Comparison of ENCODE assay signal across 8 cellular contexts in the genomic region with DNA sequence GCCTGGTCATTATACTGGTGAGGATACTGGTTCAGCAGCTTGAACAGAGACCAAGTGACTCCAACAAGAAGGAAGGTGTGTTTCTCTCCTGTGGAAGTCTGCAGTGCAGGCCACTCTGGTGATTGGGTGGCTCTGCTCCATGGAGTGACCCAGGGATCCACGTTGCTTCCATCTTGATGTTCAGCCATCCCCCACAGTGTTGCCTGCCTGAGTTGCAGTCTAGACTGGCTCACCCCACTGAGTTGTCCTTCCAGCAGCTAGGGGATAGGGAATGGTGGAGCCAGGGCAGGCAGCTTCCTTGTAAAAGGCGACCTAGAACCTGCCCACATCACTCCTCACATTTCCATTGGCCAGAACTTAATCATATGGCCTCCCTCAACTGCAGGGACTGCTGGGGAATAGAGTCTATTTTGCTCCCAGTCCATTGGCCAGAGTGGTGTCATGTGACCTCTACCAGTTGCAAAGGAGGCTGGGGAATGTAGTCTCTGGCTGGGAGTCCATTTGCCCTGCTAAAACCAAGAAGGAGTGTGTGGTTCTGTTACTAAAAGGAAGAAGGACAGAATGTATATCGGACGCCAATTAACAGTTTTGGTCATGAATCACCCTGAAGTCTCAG. TPM values are rescaled to one million over a fixed set of nuclear protein-coding genes. Genes with fewer than 3 reads are reported as not detected.
DNase-seq lines count a peak whose midpoint lies in the region; ATAC-seq and TF ChIP-seq lines count a peak whose summit lies in the region.

No MANE protein-coding gene starts in this region.

- no peaks in the 10 kb centered on the region for H3K9me3 ChIP-seq in tibial artery

- H3K36me3 ChIP-seq in tibial artery: peaks cover 47 to 88% (median 72%) of the 10 kb centered on the region in 3 donors

- H3K27me3 Mint-ChIP-seq in WTC11 (ENCODE audit: low read depth) (peaks cover 5% of the 10 kb centered on the region), memory B cell (no peaks in the 10 kb centered on the region)

- TF ChIP-seq CTCF in WTC11 (IDR thresholded peaks at IDR 0.05): no peak
- no peak for TF ChIP-seq CTCF in tibial artery (IDR thresholded peaks at IDR 0.05)

- H3K4me1 ChIP-seq in tibial artery: no peaks in the 10 kb centered on the region

- peak; percentile 37 for DNase-seq in NCI-H2227 (lab: John Stamatoyannopoulos, UW; ENCODE audit: unreplicated experiment)
- DNase-seq in NCI-H2227 treated with DMSO at 0.1 percent for 48 hours (lab: John Stamatoyannopoulos, UW): no peak
- DNase-seq in HT1080 (ENCODE audit: low read depth): peak; percentile 91
- no peak for DNase-seq in WTC11 (ENCODE audit: low spot score)
- DNase-seq in memory B cell (ENCODE audit: low spot score in 2 of 2): no peak
- no peak for DNase-seq in tibial artery
- no peak for DNase-seq in activated CD4-positive, alpha-beta T cell treated with anti-CD3 and anti-CD28 coated beads, Interleukin-2, amount 50 U/mL, for 1 hour

- H3K36me3 Mint-ChIP-seq in WTC11: peaks cover 38% of the 10 kb centered on the region
- H3K36me3 Mint-ChIP-seq in memory B cell: peaks cover 63% of the 10 kb centered on the region

- POLR2A ChIA-PET in WTC11 (lab: Charles Lee): no interaction called here

- H3K27ac Mint-ChIP-seq in WTC11: no peak overlapping the region
- H3K27ac Mint-ChIP-seq in memory B cell: no peak overlapping the region

- H3K4me1 Mint-ChIP-seq in WTC11 (no peaks in the 10 kb centered on the region), memory B cell (peaks cover 8% of the 10 kb centered on the region)

- intact Hi-C loops in tibial artery (cut with DNase I; ENCODE audit: low total_unique reads): no loop called here

- H3K27ac ChIP-seq in tibial artery: no peak overlapping the region

- CTCF ChIA-PET in WTC11 (lab: Charles Lee): no interaction called here

- H3K27me3 ChIP-seq in tibial artery: no peaks in the 10 kb centered on the region

- H3K4me3 Mint-ChIP-seq in WTC11: no peak overlapping the region
- H3K4me3 Mint-ChIP-seq in memory B cell: no peak overlapping the region

- ATAC-seq in WTC11 (peak; percentile 92), memory B cell (ENCODE audit: low read depth) (peak; percentile 42), HG02973 (IDR thresholded peaks at IDR 0.05; ENCODE audit: unreplicated experiment) (no peak)

- H3K9me3 Mint-ChIP-seq in WTC11: peaks cover 29% of the 10 kb centered on the region
- peaks cover 6% of the 10 kb centered on the region for H3K9me3 Mint-ChIP-seq in memory B cell

- no peak overlapping the region for H3K4me3 ChIP-seq in tibial artery

TF ChIP-seq in WTC11, 78 proteins besides CTCF, POLR2A, EP300 and RAD21 (continues in another document):
- TF ChIP-seq, protein P1, sequence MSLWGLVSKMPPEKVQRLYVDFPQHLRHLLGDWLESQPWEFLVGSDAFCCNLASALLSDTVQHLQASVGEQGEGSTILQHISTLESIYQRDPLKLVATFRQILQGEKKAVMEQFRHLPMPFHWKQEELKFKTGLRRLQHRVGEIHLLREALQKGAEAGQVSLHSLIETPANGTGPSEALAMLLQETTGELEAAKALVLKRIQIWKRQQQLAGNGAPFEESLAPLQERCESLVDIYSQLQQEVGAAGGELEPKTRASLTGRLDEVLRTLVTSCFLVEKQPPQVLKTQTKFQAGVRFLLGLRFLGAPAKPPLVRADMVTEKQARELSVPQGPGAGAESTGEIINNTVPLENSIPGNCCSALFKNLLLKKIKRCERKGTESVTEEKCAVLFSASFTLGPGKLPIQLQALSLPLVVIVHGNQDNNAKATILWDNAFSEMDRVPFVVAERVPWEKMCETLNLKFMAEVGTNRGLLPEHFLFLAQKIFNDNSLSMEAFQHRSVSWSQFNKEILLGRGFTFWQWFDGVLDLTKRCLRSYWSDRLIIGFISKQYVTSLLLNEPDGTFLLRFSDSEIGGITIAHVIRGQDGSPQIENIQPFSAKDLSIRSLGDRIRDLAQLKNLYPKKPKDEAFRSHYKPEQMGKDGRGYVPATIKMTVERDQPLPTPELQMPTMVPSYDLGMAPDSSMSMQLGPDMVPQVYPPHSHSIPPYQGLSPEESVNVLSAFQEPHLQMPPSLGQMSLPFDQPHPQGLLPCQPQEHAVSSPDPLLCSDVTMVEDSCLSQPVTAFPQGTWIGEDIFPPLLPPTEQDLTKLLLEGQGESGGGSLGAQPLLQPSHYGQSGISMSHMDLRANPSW (CRISPR knock-in tag; conservative IDR thresholded peaks at IDR 0.05; ENCODE audit: low read depth): no peak
- TF ChIP-seq, protein P2, sequence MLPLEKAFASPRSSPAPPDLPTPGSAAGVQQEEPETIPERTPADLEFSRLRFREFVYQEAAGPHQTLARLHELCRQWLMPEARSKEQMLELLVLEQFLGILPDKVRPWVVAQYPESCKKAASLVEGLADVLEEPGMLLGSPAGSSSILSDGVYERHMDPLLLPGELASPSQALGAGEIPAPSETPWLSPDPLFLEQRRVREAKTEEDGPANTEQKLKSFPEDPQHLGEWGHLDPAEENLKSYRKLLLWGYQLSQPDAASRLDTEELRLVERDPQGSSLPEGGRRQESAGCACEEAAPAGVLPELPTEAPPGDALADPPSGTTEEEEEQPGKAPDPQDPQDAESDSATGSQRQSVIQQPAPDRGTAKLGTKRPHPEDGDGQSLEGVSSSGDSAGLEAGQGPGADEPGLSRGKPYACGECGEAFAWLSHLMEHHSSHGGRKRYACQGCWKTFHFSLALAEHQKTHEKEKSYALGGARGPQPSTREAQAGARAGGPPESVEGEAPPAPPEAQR (CRISPR knock-in tag; IDR thresholded peaks at IDR 0.05): no peak
- TF ChIP-seq NFYB (CRISPR knock-in tag; conservative IDR thresholded peaks at IDR 0.05; ENCODE audit: low read depth) (peak; percentile 67), ZNF138 (CRISPR knock-in tag; conservative IDR thresholded peaks at IDR 0.05) (no peak), FOXJ3 (CRISPR knock-in tag; IDR thresholded peaks at IDR 0.05; ENCODE audit: borderline replicate concordance) (no peak)
- TF ChIP-seq, protein P3, sequence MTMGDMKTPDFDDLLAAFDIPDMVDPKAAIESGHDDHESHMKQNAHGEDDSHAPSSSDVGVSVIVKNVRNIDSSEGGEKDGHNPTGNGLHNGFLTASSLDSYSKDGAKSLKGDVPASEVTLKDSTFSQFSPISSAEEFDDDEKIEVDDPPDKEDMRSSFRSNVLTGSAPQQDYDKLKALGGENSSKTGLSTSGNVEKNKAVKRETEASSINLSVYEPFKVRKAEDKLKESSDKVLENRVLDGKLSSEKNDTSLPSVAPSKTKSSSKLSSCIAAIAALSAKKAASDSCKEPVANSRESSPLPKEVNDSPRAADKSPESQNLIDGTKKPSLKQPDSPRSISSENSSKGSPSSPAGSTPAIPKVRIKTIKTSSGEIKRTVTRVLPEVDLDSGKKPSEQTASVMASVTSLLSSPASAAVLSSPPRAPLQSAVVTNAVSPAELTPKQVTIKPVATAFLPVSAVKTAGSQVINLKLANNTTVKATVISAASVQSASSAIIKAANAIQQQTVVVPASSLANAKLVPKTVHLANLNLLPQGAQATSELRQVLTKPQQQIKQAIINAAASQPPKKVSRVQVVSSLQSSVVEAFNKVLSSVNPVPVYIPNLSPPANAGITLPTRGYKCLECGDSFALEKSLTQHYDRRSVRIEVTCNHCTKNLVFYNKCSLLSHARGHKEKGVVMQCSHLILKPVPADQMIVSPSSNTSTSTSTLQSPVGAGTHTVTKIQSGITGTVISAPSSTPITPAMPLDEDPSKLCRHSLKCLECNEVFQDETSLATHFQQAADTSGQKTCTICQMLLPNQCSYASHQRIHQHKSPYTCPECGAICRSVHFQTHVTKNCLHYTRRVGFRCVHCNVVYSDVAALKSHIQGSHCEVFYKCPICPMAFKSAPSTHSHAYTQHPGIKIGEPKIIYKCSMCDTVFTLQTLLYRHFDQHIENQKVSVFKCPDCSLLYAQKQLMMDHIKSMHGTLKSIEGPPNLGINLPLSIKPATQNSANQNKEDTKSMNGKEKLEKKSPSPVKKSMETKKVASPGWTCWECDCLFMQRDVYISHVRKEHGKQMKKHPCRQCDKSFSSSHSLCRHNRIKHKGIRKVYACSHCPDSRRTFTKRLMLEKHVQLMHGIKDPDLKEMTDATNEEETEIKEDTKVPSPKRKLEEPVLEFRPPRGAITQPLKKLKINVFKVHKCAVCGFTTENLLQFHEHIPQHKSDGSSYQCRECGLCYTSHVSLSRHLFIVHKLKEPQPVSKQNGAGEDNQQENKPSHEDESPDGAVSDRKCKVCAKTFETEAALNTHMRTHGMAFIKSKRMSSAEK (CRISPR knock-in tag; IDR thresholded peaks at IDR 0.05; ENCODE audit: borderline replicate concordance): no peak
- TF ChIP-seq, protein P4, sequence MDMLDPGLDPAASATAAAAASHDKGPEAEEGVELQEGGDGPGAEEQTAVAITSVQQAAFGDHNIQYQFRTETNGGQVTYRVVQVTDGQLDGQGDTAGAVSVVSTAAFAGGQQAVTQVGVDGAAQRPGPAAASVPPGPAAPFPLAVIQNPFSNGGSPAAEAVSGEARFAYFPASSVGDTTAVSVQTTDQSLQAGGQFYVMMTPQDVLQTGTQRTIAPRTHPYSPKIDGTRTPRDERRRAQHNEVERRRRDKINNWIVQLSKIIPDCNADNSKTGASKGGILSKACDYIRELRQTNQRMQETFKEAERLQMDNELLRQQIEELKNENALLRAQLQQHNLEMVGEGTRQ (CRISPR knock-in tag; IDR thresholded peaks at IDR 0.05): peak; percentile 92
- TF ChIP-seq, protein P5, sequence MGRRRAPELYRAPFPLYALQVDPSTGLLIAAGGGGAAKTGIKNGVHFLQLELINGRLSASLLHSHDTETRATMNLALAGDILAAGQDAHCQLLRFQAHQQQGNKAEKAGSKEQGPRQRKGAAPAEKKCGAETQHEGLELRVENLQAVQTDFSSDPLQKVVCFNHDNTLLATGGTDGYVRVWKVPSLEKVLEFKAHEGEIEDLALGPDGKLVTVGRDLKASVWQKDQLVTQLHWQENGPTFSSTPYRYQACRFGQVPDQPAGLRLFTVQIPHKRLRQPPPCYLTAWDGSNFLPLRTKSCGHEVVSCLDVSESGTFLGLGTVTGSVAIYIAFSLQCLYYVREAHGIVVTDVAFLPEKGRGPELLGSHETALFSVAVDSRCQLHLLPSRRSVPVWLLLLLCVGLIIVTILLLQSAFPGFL (CRISPR knock-in tag; IDR thresholded peaks at IDR 0.05; ENCODE audit: borderline replicate concordance): no peak

RNA-seq across cellular contexts. Expression of a gene that starts 8.0 kb away (rescaled TPM):
- total RNA-seq in HT1080 (2014; rRNA removed; shearing (Covaris generic)): 10.4 and 11.7 TPM in 2 replicates
- 15.4 and 16.0 TPM in 2 replicates for polyA plus RNA-seq in HT1080 (2015; cell fraction: cytosol; rRNA removed)
- polyA plus RNA-seq in HT1080 (2015; cell fraction: nucleus; rRNA removed): 29.6 and 35.4 TPM in 2 replicates
- total RNA-seq in WTC11 (2021): 6.3 to 8.0 TPM (median 7.5 TPM) in 3 replicates

RNA-seq across cellular contexts. Expression of a gene that starts 57.5 kb away (rescaled TPM):
- total RNA-seq in HT1080 (2014; rRNA removed; shearing (Covaris generic)): 126 and 155 TPM in 2 replicates
- 374 and 385 TPM in 2 replicates for polyA plus RNA-seq in HT1080 (2015; cell fraction: cytosol; rRNA removed)
- polyA plus RNA-seq in HT1080 (2015; cell fraction: nucleus; rRNA removed): 183 and 194 TPM in 2 replicates
- total RNA-seq in WTC11 (2021): 296 to 319 TPM (median 303 TPM) in 3 replicates

Comparison
In these comparisons a context has a peak if more than half of its experiments do, and no peak if none do; other contexts are left out.
1. DNase-seq: peak in NCI-H2227 (single experiment) and HT1080 (single experiment); none in NCI-H2227 treated with DMSO at 0.1 percent for 48 hours (single experiment), WTC11 (single experiment), memory B cell (0 of 2), tibial artery (0 of 2) and activated CD4-positive, alpha-beta T cell treated with anti-CD3 and anti-CD28 coated beads, Interleukin-2, amount 50 U/mL, for 1 hour (single experiment).